9 cellular contexts compared by ENCODE assay signal in genomic region chr12:94204647-94205247, GRCh38. TPM values are rescaled to one million over a fixed set of nuclear protein-coding genes. Genes with fewer than 3 reads are reported as not detected.
A peak's percentile ranks its signal among the peaks of the same experiment; 100 is the strongest.
DNase-seq lines count a peak whose midpoint lies in the region; ATAC-seq and TF ChIP-seq lines count a peak whose summit lies in the region.
"Had no signal": no experiment of that assay in that cellular context is flagged by ENCODE, and none has a peak within 500 bp of the region (broad histone marks: within the 10 kb centered on the region; RNA-seq: fewer than 3 reads in every experiment).

No MANE protein-coding gene starts in this region.

- H3K9me2 ChIP-seq in OCI-LY1 (ENCODE audit: low read depth, low read length), result no peaks in the 10 kb centered on the region

- H3K79me2 ChIP-seq in OCI-LY1 (ENCODE audit: insufficient read depth, low read length), result no peaks in the 10 kb centered on the region

- no peak overlapping the region for H3K9ac ChIP-seq in OCI-LY1 (ENCODE audit: low read length)

- H3K27ac ChIP-seq in OCI-LY1 (ENCODE audit: low read depth, low read length, poor library complexity, severe bottlenecking), result peak overlapping the region; percentile 96

- H2AFZ ChIP-seq in OCI-LY1 (ENCODE audit: low read length), result no peak overlapping the region

- H3K4me3 ChIP-seq in GM06990 (replicated peaks; ENCODE audit: low read depth, low read length) (peak overlapping the region; percentile 45), OCI-LY1 (ENCODE audit: low read depth, low read length, poor library complexity, severe bottlenecking) (no peak overlapping the region)

- H3K4me2 ChIP-seq in OCI-LY1 (ENCODE audit: low read length), result no peak overlapping the region

- no peaks in the 10 kb centered on the region for H3F3A ChIP-seq in OCI-LY1 (ENCODE audit: insufficient read depth, low read length)

- ATAC-seq in GM21447 (IDR thresholded peaks at IDR 0.05; ENCODE audit: unreplicated experiment), result peak; percentile 29

- H3K36me3 ChIP-seq in GM06990 (ENCODE audit: control insufficient read depth, insufficient read depth, low read length) (peaks cover 2% of the 10 kb centered on the region; the same call in 1 of the 2 replicates), OCI-LY1 (ENCODE audit: insufficient read depth, low read length) (no peaks in the 10 kb centered on the region)

- H4K20me1 ChIP-seq in OCI-LY1 (ENCODE audit: insufficient read depth, low read length), result no peaks in the 10 kb centered on the region

- H3K4me1 ChIP-seq in OCI-LY1 (ENCODE audit: insufficient read depth, low read length, severe bottlenecking), result peaks cover 51% of the 10 kb centered on the region

- H3K9me3 ChIP-seq in OCI-LY1 (ENCODE audit: low read length), result no peaks in the 10 kb centered on the region

- DNase-seq in GM06990 (ENCODE audit: extremely low read depth, insufficient read length), result peak; percentile 37
- DNase-seq in islet precursor cell, result peak; percentile 23
- no peak for DNase-seq in NCI-H524 treated with DMSO at 0.1 percent for 48 hours (lab: John Stamatoyannopoulos, UW)
- no peak for DNase-seq in SHP77 (lab: John Stamatoyannopoulos, UW)
- DNase-seq in EL, result no peak
- no peak for DNase-seq in G401 (ENCODE audit: low spot score)
- DNase-seq: aorta had no signal

- H3K27me3 ChIP-seq in GM06990 (replicated peaks; ENCODE audit: control insufficient read depth, insufficient read depth, low read length) (no peaks in the 10 kb centered on the region), OCI-LY1 (ENCODE audit: insufficient read depth, low read length) (no peaks in the 10 kb centered on the region)

- TF ChIP-seq CTCF in GM06990 (IDR thresholded peaks at IDR 0.05; ENCODE audit: insufficient read depth, low read length, poor library complexity, severe bottlenecking) (no peak), OCI-LY1 (IDR thresholded peaks at IDR 0.05; ENCODE audit: low read length) (no peak)

- in situ Hi-C loops in G401 (cut with HindIII; ENCODE audit: low sequenced_read_pairs), result no loop called here

RNA-seq across cellular contexts. Expression of gene PLXNC1, which starts 56.4 kb away (rescaled TPM):
- not detected in 2 replicates for total RNA-seq in G401 (2014; rRNA removed; shearing (Covaris generic))

Comparison
In these comparisons a context has a peak if more than half of its experiments do, and no peak if none do; other contexts are left out.
1. DNase-seq: peak in GM06990 (single experiment) and islet precursor cell (single experiment); none in NCI-H524 treated with DMSO at 0.1 percent for 48 hours (single experiment), SHP77 (0 of 2), EL (single experiment) and G401 (single experiment).